11 cellular contexts compared by ENCODE assay signal in the genomic region with DNA sequence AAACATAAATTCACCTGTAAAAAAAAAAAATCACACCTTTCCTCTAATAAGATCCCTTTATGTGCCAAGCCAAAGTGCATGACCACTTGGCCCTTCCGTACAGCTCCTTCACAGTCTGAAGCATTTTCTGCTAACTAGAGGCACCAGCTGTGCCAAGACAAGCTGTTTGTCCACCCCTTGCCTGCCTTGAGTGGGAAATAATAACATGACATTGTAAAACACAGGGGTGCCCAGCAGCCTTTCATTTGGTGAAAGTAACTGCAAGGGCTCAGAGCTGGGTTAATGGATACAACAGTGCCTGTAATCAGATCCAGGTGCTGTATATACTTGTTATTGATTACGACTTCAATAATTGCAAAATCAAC. TPM values are rescaled to one million over a fixed set of nuclear protein-coding genes. Genes with fewer than 3 reads are reported as not detected.
DNase-seq lines count a peak whose midpoint lies in the region; ATAC-seq and TF ChIP-seq lines count a peak whose summit lies in the region.
"Had no signal": no experiment of that assay in that cellular context is flagged by ENCODE, and none has a peak within 500 bp of the region (broad histone marks: within the 10 kb centered on the region; RNA-seq: fewer than 3 reads in every experiment).

No MANE protein-coding gene starts in this region.

- H3K27ac ChIP-seq in CD4-positive, CD25-positive, alpha-beta regulatory T cell (ENCODE audit: insufficient read depth, low read length, poor library complexity, severe bottlenecking): peak overlapping the region; percentile 81
- no peak overlapping the region for H3K27ac ChIP-seq in mammary epithelial cell (ENCODE audit: insufficient read depth, low read depth, low read length)
- H3K27ac ChIP-seq: colonic mucosa had no signal

- intact Hi-C loops in mammary epithelial cell (cut with micrococcal nuclease): no loop called here

- H3K27me3 ChIP-seq in CD4-positive, CD25-positive, alpha-beta regulatory T cell (ENCODE audit: control insufficient read depth, insufficient read depth, low read length): no peaks in the 10 kb centered on the region
- H3K27me3 ChIP-seq in mammary epithelial cell (ENCODE audit: insufficient read depth, low read length): no peaks in the 10 kb centered on the region
- H3K27me3 ChIP-seq: colonic mucosa had no signal

- peak overlapping the region; percentile 52 to 88 (median 74) for H3K4me3 Mint-ChIP-seq in CD4-positive, CD25-positive, alpha-beta regulatory T cell
- H3K4me3 Mint-ChIP-seq in T-helper 17 cell: peak overlapping the region; percentile 79

- H3K36me3 ChIP-seq in CD4-positive, CD25-positive, alpha-beta regulatory T cell (ENCODE audit: control insufficient read depth, insufficient read depth, low read length): no peaks in the 10 kb centered on the region
- no peaks in the 10 kb centered on the region for H3K36me3 ChIP-seq in mammary epithelial cell (ENCODE audit: insufficient read depth, low read length)
- H3K36me3 ChIP-seq: colonic mucosa had no signal

- peak overlapping the region; percentile 90 to 96 (median 96) for H3K27ac Mint-ChIP-seq in CD4-positive, CD25-positive, alpha-beta regulatory T cell
- peak overlapping the region; percentile 92 for H3K27ac Mint-ChIP-seq in T-helper 17 cell

- no peaks in the 10 kb centered on the region for H3K79me2 ChIP-seq in mammary epithelial cell (ENCODE audit: insufficient read depth, low read length)

- no peak overlapping the region for H3K9ac ChIP-seq in mammary epithelial cell (ENCODE audit: insufficient read depth, low read length)

- 100% methylated on average over 2 of the region's 2 CpGs for WGBS in mammary epithelial cell (ENCODE audit: low coverage, missing lambda C conversion rate)

- CTCF ChIA-PET in mammary epithelial cell (lab: Charles Lee; ENCODE audit: low non-redundant PET): no interaction called here

- in situ Hi-C loops in mammary epithelial cell (cut with MboI; ENCODE audit: low sequenced_read_pairs in 2 of 2): no loop called here

- DNase-seq in CD4-positive, CD25-positive, alpha-beta regulatory T cell: no peak
- no peak for DNase-seq in T-helper 17 cell
- no peak for DNase-seq in mammary epithelial cell
- DNase-seq in CD1c-positive myeloid dendritic cell (ENCODE audit: extremely low spot score): no peak
- no peak for DNase-seq in AG08395 (ENCODE audit: low spot score)
- DNase-seq: colonic mucosa, NCI-H774, retina had no signal

- no TSS peak for BruUV-seq in mammary epithelial cell (replicated peaks; lab: Mats Ljungman, UMichigan)

- dilution Hi-C loops in mammary epithelial cell (cut with HindIII; ENCODE audit: low sequenced_read_pairs): no loop called here

- H3K4me1 Mint-ChIP-seq in CD4-positive, CD25-positive, alpha-beta regulatory T cell: peaks cover 22 to 85% (median 57%) of the 10 kb centered on the region in 4 donors
- H3K4me1 Mint-ChIP-seq in T-helper 17 cell: peaks cover 35% of the 10 kb centered on the region

- peaks cover 0 to 11% (median 1%) of the 10 kb centered on the region in 7 donors for H3K9me3 Mint-ChIP-seq in CD4-positive, CD25-positive, alpha-beta regulatory T cell

- H3K4me3 ChIP-seq in CD4-positive, CD25-positive, alpha-beta regulatory T cell (ENCODE audit: low read depth, low read length): peak overlapping the region; percentile 85
- no peak overlapping the region for H3K4me3 ChIP-seq in mammary epithelial cell (replicated peaks in 1 of 3; ENCODE audit: insufficient read depth in 1 of 3, low read depth in 2 of 3, low read length in 3 of 3)
- H3K4me3 ChIP-seq: colonic mucosa had no signal

- no peaks in the 10 kb centered on the region for H3K27me3 Mint-ChIP-seq in CD4-positive, CD25-positive, alpha-beta regulatory T cell
- H3K27me3 Mint-ChIP-seq in T-helper 17 cell: no peaks in the 10 kb centered on the region

- no peak overlapping the region for H2AFZ ChIP-seq in mammary epithelial cell (ENCODE audit: low read depth, low read length)

- ATAC-seq in CD4-positive, CD25-positive, alpha-beta regulatory T cell (ENCODE audit: low read depth in 2 of 2): no peak
- ATAC-seq in GM18909 (IDR thresholded peaks at IDR 0.05; ENCODE audit: poor library complexity, unreplicated experiment) (peak; percentile 30), HG03066 (IDR thresholded peaks at IDR 0.05; ENCODE audit: low read depth, unreplicated experiment) (peak; percentile 32), T-helper 17 cell (peak; percentile 6), HG02870 (IDR thresholded peaks at IDR 0.05; ENCODE audit: unreplicated experiment) (no peak)

- H3K9me3 ChIP-seq in CD4-positive, CD25-positive, alpha-beta regulatory T cell (ENCODE audit: control insufficient read depth in 2 of 2, low read length in 2 of 2): peaks cover 0 to 3% of the 10 kb centered on the region in 2 experiments
- H3K9me3 ChIP-seq in T-helper 17 cell (ENCODE audit: control insufficient read depth, low read length, poor library complexity, severe bottlenecking): no peaks in the 10 kb centered on the region
- no peaks in the 10 kb centered on the region for H3K9me3 ChIP-seq in mammary epithelial cell (replicated peaks; ENCODE audit: insufficient read depth, low read length)
- H3K9me3 ChIP-seq: colonic mucosa had no signal

- H3K4me1 ChIP-seq in CD4-positive, CD25-positive, alpha-beta regulatory T cell (ENCODE audit: control insufficient read depth, insufficient read depth, low read length, poor library complexity, severe bottlenecking): peaks cover 61% of the 10 kb centered on the region
- no peaks in the 10 kb centered on the region for H3K4me1 ChIP-seq in mammary epithelial cell (ENCODE audit: insufficient read depth, low read length)
- H3K4me1 ChIP-seq: colonic mucosa had no signal

- H4K20me1 ChIP-seq in mammary epithelial cell (ENCODE audit: insufficient read depth, low read length): no peaks in the 10 kb centered on the region

- no peak for TF ChIP-seq CTCF in mammary epithelial cell (conservative IDR thresholded peaks at IDR 0.05 in 1 of 2, IDR thresholded peaks at IDR 0.05 in 1 of 2; ENCODE audit: extremely low read depth in 1 of 2, insufficient read depth in 1 of 2, low read depth in 1 of 2, low read length in 2 of 2)

- no peak overlapping the region for H3K4me2 ChIP-seq in mammary epithelial cell (ENCODE audit: insufficient read depth, low read depth, low read length)

- H3K36me3 Mint-ChIP-seq in CD4-positive, CD25-positive, alpha-beta regulatory T cell: peaks cover 2% of the 10 kb centered on the region
- H3K36me3 Mint-ChIP-seq in T-helper 17 cell (ENCODE audit: low read depth): peaks cover 5% of the 10 kb centered on the region

RNA-seq across cellular contexts. Expression of gene DDIAS, which starts 59.2 kb away (rescaled TPM):
- total RNA-seq in CD4-positive, CD25-positive, alpha-beta regulatory T cell: 2.2 TPM
- polyA plus RNA-seq in CD4-positive, CD25-positive, alpha-beta regulatory T cell: 1 to 10 TPM in 3 of 4 donors, under 1 TPM in 1; 0.86 to 2.8 (median 1.3) TPM
- total RNA-seq in T-helper 17 cell (under 1 TPM; 0.47 to 0.52 TPM), mammary epithelial cell (10 to 100 TPM in 1 of 2 donors, 1 to 10 TPM in 1; 1.3 to 10.5 TPM)
- polyA plus RNA-seq in mammary epithelial cell: 12.7 TPM
- 0.57 TPM for polyA minus RNA-seq in mammary epithelial cell

Comparison
In these comparisons a context has a peak if more than half of its experiments do, and no peak if none do; other contexts are left out.
1. ATAC-seq: peak in GM18909 (single experiment), HG03066 (single experiment) and T-helper 17 cell (single experiment); none in CD4-positive, CD25-positive, alpha-beta regulatory T cell (0 of 2) and HG02870 (single experiment).